In the genomic region with DNA sequence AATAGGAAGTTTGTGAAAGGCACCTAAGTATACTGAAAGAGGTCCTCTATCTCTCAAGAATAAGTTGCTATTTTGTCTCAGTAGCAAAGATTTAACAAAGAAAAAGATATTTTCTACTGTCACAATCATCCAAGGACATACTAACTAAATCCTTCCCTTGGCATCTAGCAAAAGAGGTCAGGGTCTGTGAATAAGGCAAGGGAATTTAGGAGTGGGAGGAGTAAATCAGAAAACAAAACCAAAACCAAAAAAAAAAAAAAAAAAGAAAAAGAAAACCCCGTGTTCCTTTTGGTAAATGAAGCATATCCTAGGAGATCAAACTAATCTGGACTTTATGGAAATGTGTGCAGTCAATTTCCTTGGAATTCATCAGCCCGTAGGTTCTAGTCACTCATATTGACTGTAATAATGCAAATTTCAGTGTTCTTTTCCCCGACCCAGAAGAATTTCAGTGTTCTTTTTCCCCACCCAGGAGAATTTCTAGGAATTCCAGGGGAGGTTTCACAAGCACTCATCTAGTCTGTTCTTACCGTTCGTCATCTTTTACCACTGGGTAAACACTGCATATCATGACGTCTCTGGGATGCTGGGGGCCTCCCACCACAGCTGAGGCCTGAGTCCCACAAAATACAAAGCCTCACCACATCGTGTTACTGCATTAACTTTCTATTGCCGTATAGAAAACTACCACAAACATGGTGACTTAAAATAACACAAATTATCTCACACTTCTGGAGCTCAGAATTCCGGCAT, we compare ENCODE assay signal across 13 cellular contexts.
DNase-seq lines count a peak whose midpoint lies in the region; ATAC-seq, FAIRE-seq and TF ChIP-seq lines count a peak whose summit lies in the region.
"Had no signal": no experiment of that assay in that cellular context is flagged by ENCODE, and none has a peak within 500 bp of the region (broad histone marks: within the 10 kb centered on the region; RNA-seq: fewer than 3 reads in every experiment).

No MANE protein-coding gene starts in this region.

- no peaks in the 10 kb centered on the region for H4K20me1 ChIP-seq in H1 (replicated peaks in 1 of 2; ENCODE audit: control insufficient read depth in 1 of 2, insufficient read depth in 2 of 2, low read length in 2 of 2)

- 85% methylated on average over 9 of the region's 9 CpGs; no CpG with 5 or more reads in 1 of the 2 experiments for WGBS in H1 (ENCODE audit: extremely low coverage in 1 of 2, insufficient coverage in 1 of 2, insufficient read length in 1 of 2, insufficient replicate concordance in 2 of 2, low coverage in 1 of 2, low lambda C conversion rate in 2 of 2, missing lambda C conversion rate in 1 of 2), 2 experiments
- WGBS in urinary bladder: 59% methylated on average over 9 of the region's 9 CpGs

- H3K4ac ChIP-seq in H1 (replicated peaks; ENCODE audit: insufficient read length, low read depth, low read length): no peak overlapping the region

- no peaks in the 10 kb centered on the region for H3K79me2 ChIP-seq in H1 (ENCODE audit: control insufficient read depth in 1 of 2, insufficient read depth in 2 of 2, low read length in 2 of 2)

- H3K36me3 ChIP-seq in H1 (ENCODE audit: control insufficient read depth in 2 of 4, insufficient read depth in 4 of 4, low read length in 3 of 4): no peaks in the 10 kb centered on the region
- H3K36me3 ChIP-seq in muscle layer of duodenum (ENCODE audit: control insufficient read depth in 1 of 2, insufficient read depth in 2 of 2, low read length in 2 of 2): no peaks in the 10 kb centered on the region
- H3K36me3 ChIP-seq in urinary bladder (ENCODE audit: insufficient read depth): no peaks in the 10 kb centered on the region
- H3K36me3 ChIP-seq: upper lobe of left lung had no signal

- H3K4me1 Mint-ChIP-seq in activated T-cell treated with anti-CD3 and anti-CD28 coated beads, Interleukin-2, amount 50 U/mL, for 72 hours (ENCODE audit: low read depth): no peaks in the 10 kb centered on the region
- H3K4me1 Mint-ChIP-seq in activated T-cell treated with anti-CD3 and anti-CD28 coated beads, Interleukin-2, amount 50 U/mL, for 24 hours (ENCODE audit: low read depth): peaks cover 7% of the 10 kb centered on the region

- TF ChIP-seq CTCF in H1 (IDR thresholded peaks at IDR 0.05; ENCODE audit: control extremely low read depth in 1 of 3, insufficient read depth in 1 of 3, low read depth in 1 of 3, low read length in 3 of 3): no peak
- no peak for TF ChIP-seq CTCF in foreskin keratinocyte (conservative IDR thresholded peaks at IDR 0.05)

- no peak overlapping the region for H3K9ac ChIP-seq in H1 (replicated peaks in 1 of 4; ENCODE audit: extremely low read depth in 1 of 4, low read depth in 3 of 4, low read length in 3 of 4)

- CTCF ChIA-PET in H1 (lab: Charles Lee; ENCODE audit: partially characterized antibody): interaction anchor here (0.9 to 2.4 kb wide), 7 partner anchors 9 to 412 kb away, joined by 3 to 15 read pairs (median 4); no protein-coding TSS in a partner anchor

- H3K4me1 ChIP-seq in H1 (replicated peaks in 1 of 4; ENCODE audit: control insufficient read depth in 3 of 4, insufficient read depth in 4 of 4, low read length in 3 of 4) (peaks cover 0 to 3% (median 0%) of the 10 kb centered on the region in 4 experiments; a peak in 1 of 7 replicates), muscle layer of duodenum (ENCODE audit: control insufficient read depth in 1 of 2, insufficient read depth in 2 of 2, low read length in 2 of 2) (peaks cover 0 to 4% of the 10 kb centered on the region in 2 donors), urinary bladder (ENCODE audit: insufficient read depth) (no peaks in the 10 kb centered on the region), foreskin keratinocyte (peaks cover 23% of the 10 kb centered on the region)

- POLR2A ChIA-PET in H1 (lab: Charles Lee; ENCODE audit: partially characterized antibody): no interaction called here

- H2AK5ac ChIP-seq in H1 (ENCODE audit: low read depth, low read length): no peak overlapping the region

- no peak overlapping the region for H4K8ac ChIP-seq in H1 (ENCODE audit: extremely low read depth, insufficient read depth, low read length)

- no peak overlapping the region for H2AFZ ChIP-seq in H1 (ENCODE audit: low read length)

- H3K36me3 Mint-ChIP-seq in activated T-cell treated with anti-CD3 and anti-CD28 coated beads, Interleukin-2, amount 50 U/mL, for 72 hours (ENCODE audit: insufficient read depth in 2 of 2): no peaks in the 10 kb centered on the region
- H3K36me3 Mint-ChIP-seq in activated T-cell treated with anti-CD3 and anti-CD28 coated beads, Interleukin-2, amount 50 U/mL, for 24 hours (ENCODE audit: low read depth): no peaks in the 10 kb centered on the region

- no peak overlapping the region for H2BK120ac ChIP-seq in H1 (replicated peaks; ENCODE audit: low read depth, low read length)

- H2BK5ac ChIP-seq in H1 (ENCODE audit: low read depth, low read length): no peak overlapping the region

- ATAC-seq in activated T-cell treated with anti-CD3 and anti-CD28 coated beads, Interleukin-2, amount 50 U/mL, for 72 hours (replicated peaks in 1 of 2): no peak
- ATAC-seq in foreskin keratinocyte (no peak), HG02884 (IDR thresholded peaks at IDR 0.05; ENCODE audit: unreplicated experiment) (no peak)
- ATAC-seq: K562 had no signal

- no peak overlapping the region for H3K18ac ChIP-seq in H1 (ENCODE audit: extremely low read depth, low read length)

- FAIRE-seq in H1 (lab: Jason Lieb, UNC): no peak
- FAIRE-seq: A204.1, K562 had no signal

- H3K27ac ChIP-seq in H1 (ENCODE audit: low read depth, low read length) (no peak overlapping the region), muscle layer of duodenum (ENCODE audit: low read length) (no peak overlapping the region), urinary bladder (ENCODE audit: low read depth) (no peak overlapping the region), foreskin keratinocyte (no peak overlapping the region)

- no peak overlapping the region for H3K4me2 ChIP-seq in H1 (ENCODE audit: insufficient read depth in 1 of 2, low read depth in 2 of 2, low read length in 2 of 2)

- no peak overlapping the region for H4K5ac ChIP-seq in H1 (ENCODE audit: insufficient read length, low read depth, low read length)

- H3K27me3 ChIP-seq in H1 (replicated peaks in 1 of 4; ENCODE audit: control insufficient read depth in 3 of 4, extremely low read depth in 1 of 4, insufficient read depth in 3 of 4, low read length in 3 of 4) (no peaks in the 10 kb centered on the region), muscle layer of duodenum (ENCODE audit: low read depth, low read length) (no peaks in the 10 kb centered on the region), foreskin keratinocyte (no peaks in the 10 kb centered on the region)
- H3K27me3 ChIP-seq: upper lobe of left lung had no signal

- TF ChIP-seq EP300 in H1 (IDR thresholded peaks at IDR 0.05; ENCODE audit: borderline replicate concordance in 1 of 2, low read depth in 2 of 2, low read length in 2 of 2): no peak

- H3K4me3 ChIP-seq in H1 (ENCODE audit: extremely low read depth in 1 of 4, insufficient read depth in 2 of 4, low read depth in 3 of 4, low read length in 4 of 4) (no peak overlapping the region), muscle layer of duodenum (ENCODE audit: low read depth in 1 of 2, low read length in 2 of 2) (peak overlapping the region; percentile 13 to 38), urinary bladder (ENCODE audit: low read depth, low read length) (peak overlapping the region; percentile 29)
- H3K4me3 ChIP-seq: K562 had no signal

- no peaks in the 10 kb centered on the region for H3K9me3 ChIP-seq in H1 (ENCODE audit: insufficient read depth in 2 of 2, low read depth in 1 of 2, low read length in 1 of 2)
- H3K9me3 ChIP-seq in muscle layer of duodenum (ENCODE audit: control insufficient read depth in 1 of 2, low read length in 2 of 2): no peaks in the 10 kb centered on the region
- H3K9me3 ChIP-seq: upper lobe of left lung had no signal

- H3K23me2 ChIP-seq in H1 (ENCODE audit: low read depth, low read length): no peaks in the 10 kb centered on the region

- H2BK12ac ChIP-seq in H1 (ENCODE audit: low read depth, low read length): no peak overlapping the region

- no peak overlapping the region for H3K56ac ChIP-seq in H1 (replicated peaks; ENCODE audit: insufficient read length, low read depth, low read length)

- 0 out of 2 replicates have a peak overlapping the region, but pooled peaks have one; percentile 28 for H2BK20ac ChIP-seq in H1 (ENCODE audit: low read length)

- H3K9me3 Mint-ChIP-seq in activated T-cell treated with anti-CD3 and anti-CD28 coated beads, Interleukin-2, amount 50 U/mL, for 72 hours: no peaks in the 10 kb centered on the region
- H3K9me3 Mint-ChIP-seq in activated T-cell treated with anti-CD3 and anti-CD28 coated beads, Interleukin-2, amount 50 U/mL, for 24 hours: no peaks in the 10 kb centered on the region

- no peak overlapping the region for H2BK15ac ChIP-seq in H1 (ENCODE audit: low read length)

- H3K27me3 Mint-ChIP-seq in activated T-cell treated with anti-CD3 and anti-CD28 coated beads, Interleukin-2, amount 50 U/mL, for 72 hours (ENCODE audit: low read depth): peaks cover 9% of the 10 kb centered on the region
- H3K27me3 Mint-ChIP-seq in activated T-cell treated with anti-CD3 and anti-CD28 coated beads, Interleukin-2, amount 50 U/mL, for 24 hours: peaks cover 7% of the 10 kb centered on the region

- no peak for TF ChIP-seq POLR2A in H1 (IDR thresholded peaks at IDR 0.05; ENCODE audit: control extremely low read depth in 1 of 2, low read depth in 2 of 2, low read length in 2 of 2)

- H3K4me3 Mint-ChIP-seq in activated T-cell treated with anti-CD3 and anti-CD28 coated beads, Interleukin-2, amount 50 U/mL, for 72 hours: peak overlapping the region; percentile 15 to 49
- no peak overlapping the region for H3K4me3 Mint-ChIP-seq in activated T-cell treated with anti-CD3 and anti-CD28 coated beads, Interleukin-2, amount 50 U/mL, for 24 hours

- H3K27ac Mint-ChIP-seq in activated T-cell treated with anti-CD3 and anti-CD28 coated beads, Interleukin-2, amount 50 U/mL, for 72 hours: no peak overlapping the region
- H3K27ac Mint-ChIP-seq in activated T-cell treated with anti-CD3 and anti-CD28 coated beads, Interleukin-2, amount 50 U/mL, for 24 hours: no peak overlapping the region

- no peaks in the 10 kb centered on the region for H3K79me1 ChIP-seq in H1 (ENCODE audit: low read depth, low read length)

- no peak for TF ChIP-seq RAD21 in H1 (IDR thresholded peaks at IDR 0.05 in 1 of 2, conservative IDR thresholded peaks at IDR 0.05 in 1 of 2; ENCODE audit: low read depth in 2 of 2, low read length in 2 of 2)

- DNase-seq in activated T-cell treated with anti-CD3 and anti-CD28 coated beads, Interleukin-2, amount 50 U/mL, for 72 hours: no peak
- DNase-seq in activated T-cell treated with anti-CD3 and anti-CD28 coated beads, Interleukin-2, amount 50 U/mL, for 24 hours: no peak
- DNase-seq in H1 (ENCODE audit: low read depth in 1 of 2, low spot score in 2 of 2) (no peak), islet precursor cell (no peak), foreskin keratinocyte (no peak)
- DNase-seq: activated CD4-positive, CD25-positive, alpha-beta regulatory T cell treated with anti-CD3 and anti-CD28 coated beads, Interleukin-2, amount 50 U/mL, for 72 hours; nucleus accumbens; upper lobe of left lung had no signal

- no peak overlapping the region for H3K14ac ChIP-seq in H1 (ENCODE audit: insufficient read length)

- H4K91ac ChIP-seq in H1 (replicated peaks; ENCODE audit: insufficient read length, low read length): no peak overlapping the region

- H3K23ac ChIP-seq in H1 (ENCODE audit: insufficient read length): no peak overlapping the region

Comparison
In these comparisons a context has a peak if more than half of its experiments do, and no peak if none do; other contexts are left out.
1. H3K4me3 ChIP-seq: peak in muscle layer of duodenum (2 of 2) and urinary bladder (single experiment); none in H1 (0 of 4).